9 cellular contexts compared by ENCODE assay signal in the genomic region with DNA sequence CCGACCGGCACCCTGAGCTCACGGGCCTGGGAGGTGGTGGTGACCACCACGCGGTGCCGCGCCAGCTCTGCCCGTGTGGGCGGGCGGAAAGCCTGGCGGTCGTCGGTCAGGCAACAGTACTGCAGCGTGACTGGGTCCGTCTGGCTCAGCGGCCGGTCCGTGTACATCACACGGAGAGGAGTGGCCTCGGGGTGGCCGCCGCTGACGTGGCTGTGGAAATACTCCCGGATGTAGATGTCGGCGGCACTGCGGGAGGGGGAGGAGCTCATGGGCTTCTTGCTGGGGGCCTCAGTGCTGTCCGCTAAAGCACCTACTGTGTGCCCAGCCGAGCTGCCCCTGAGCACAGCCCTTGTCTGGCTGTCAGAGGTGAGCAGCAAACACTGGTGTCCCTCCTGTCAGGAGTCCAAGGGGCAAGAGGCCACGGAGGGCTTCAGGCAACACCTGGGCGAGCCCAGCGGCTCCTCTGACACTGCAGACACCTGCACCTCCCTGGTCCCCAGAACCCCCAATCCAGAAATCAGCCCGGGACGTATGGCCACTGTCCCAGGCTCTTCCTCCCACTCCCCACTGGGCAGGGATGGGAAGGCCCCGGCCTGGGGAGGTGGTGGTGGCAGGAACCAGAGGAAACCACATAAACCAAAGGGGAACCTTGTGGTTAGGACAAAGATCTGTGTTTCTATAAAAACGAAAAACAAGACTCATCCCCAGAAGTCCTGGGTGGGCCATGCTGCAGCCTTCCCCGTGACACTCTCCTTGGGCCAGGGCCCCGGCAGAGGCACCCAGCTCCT. TPM values are rescaled to one million over a fixed set of nuclear protein-coding genes. Genes with fewer than 3 reads are reported as not detected.
DNase-seq lines count a peak whose midpoint lies in the region; FAIRE-seq and TF ChIP-seq lines count a peak whose summit lies in the region.
"Had no signal": no experiment of that assay in that cellular context is flagged by ENCODE, and none has a peak within 500 bp of the region (broad histone marks: within the 10 kb centered on the region; RNA-seq: fewer than 3 reads in every experiment).

No MANE protein-coding gene starts in this region.

- no peak for TF ChIP-seq CTCF in endodermal cell (conservative IDR thresholded peaks at IDR 0.05)

- whole genome bisulfite sequencing in endodermal cell (ENCODE audit: insufficient coverage in 1 of 2, insufficient read length in 1 of 2), 2 experiments: 95 to 96% methylated on average over 34 to 38 of the region's 38 CpGs

- no peaks in the 10 kb centered on the region for H3K27me3 Mint-ChIP-seq in endodermal cell (ENCODE audit: insufficient read depth)

- H3K9me3 Mint-ChIP-seq in endodermal cell: no peaks in the 10 kb centered on the region

- no peak overlapping the region for H3K27ac ChIP-seq in endodermal cell (ENCODE audit: low read depth, low read length)
- H3K27ac ChIP-seq: SK-N-MC had no signal

- DNase-seq in activated T-cell treated with anti-CD3 and anti-CD28 coated beads for 24 hours (ENCODE audit: low read depth) (peak; percentile 18), activated T-cell treated with anti-CD3 and anti-CD28 coated beads for 4 hours (no peak), HTR-8/SVneo (ENCODE audit: insufficient read length, low spot score) (no peak), midbrain (lab: John Stamatoyannopoulos, UW) (peak; percentile 18), endodermal cell (no peak), OCI-M2 (lab: John Stamatoyannopoulos, UW; ENCODE audit: unreplicated experiment) (no peak), iPS-NIHi7 (ENCODE audit: extremely low spot score) (no peak)
- peak; percentile 58 for DNase-seq in activated CD8-positive, alpha-beta memory T cell treated with anti-CD3 and anti-CD28 coated beads, Interleukin-2, amount 50 U/mL, for 4 hours

- H3K4me3 ChIP-seq in endodermal cell (ENCODE audit: low read length): no peak overlapping the region
- H3K4me3 ChIP-seq: SK-N-MC had no signal

- no peaks in the 10 kb centered on the region for H3K4me1 Mint-ChIP-seq in endodermal cell

- H3K9ac ChIP-seq in endodermal cell (ENCODE audit: extremely low read depth, low read length, poor library complexity, severe bottlenecking): no peak overlapping the region

- no peaks in the 10 kb centered on the region for H3K36me3 Mint-ChIP-seq in endodermal cell (ENCODE audit: low read depth)

- H3K4me3 Mint-ChIP-seq in endodermal cell: no peak overlapping the region

- peak; percentile 52 for FAIRE-seq in HTR-8/SVneo (lab: Jason Lieb, UNC)

- H3K9me3 ChIP-seq in endodermal cell (ENCODE audit: control insufficient read depth, low read length): no peaks in the 10 kb centered on the region

- H3K36me3 ChIP-seq in endodermal cell (ENCODE audit: control insufficient read depth, insufficient read depth, low read length): no peaks in the 10 kb centered on the region

- no peaks in the 10 kb centered on the region for H3K4me1 ChIP-seq in endodermal cell (ENCODE audit: control insufficient read depth, insufficient read depth, low read length)

- no peak overlapping the region for H3K27ac Mint-ChIP-seq in endodermal cell

- no peaks in the 10 kb centered on the region for H3K27me3 ChIP-seq in endodermal cell (ENCODE audit: control insufficient read depth, insufficient read depth, low read length, poor library complexity, severe bottlenecking)

RNA-seq across cellular contexts. Expression of a gene that starts 6.5 kb away (rescaled TPM):
- 10 to 100 TPM; 34.5 to 37.0 TPM for total RNA-seq in endodermal cell
- 15.5 TPM for polyA plus RNA-seq in endodermal cell (2013, experiment 1 of 2)
- polyA plus RNA-seq in endodermal cell (2013, experiment 2 of 2): 14.7 TPM

RNA-seq across cellular contexts. Expression of a gene that starts 13.6 kb away (rescaled TPM):
- total RNA-seq in endodermal cell: 1 to 10 TPM; 1.8 to 2.4 TPM
- polyA plus RNA-seq in endodermal cell (2013, experiment 1 of 2): 5.2 TPM
- polyA plus RNA-seq in endodermal cell (2013, experiment 2 of 2): 5.2 TPM

RNA-seq across cellular contexts. Expression of a gene that starts 20.0 kb away (rescaled TPM):
- total RNA-seq in endodermal cell: not detected
- not detected for polyA plus RNA-seq in endodermal cell (2013, experiment 1 of 2)
- polyA plus RNA-seq in endodermal cell (2013, experiment 2 of 2): not detected

RNA-seq across cellular contexts. Expression of a gene that starts 30.4 kb away (rescaled TPM):
- total RNA-seq in endodermal cell: under 1 TPM in 1 of 2 donors, not detected in 1; 0.22 TPM
- not detected for polyA plus RNA-seq in endodermal cell (2013, experiment 1 of 2)
- polyA plus RNA-seq in endodermal cell (2013, experiment 2 of 2): not detected

RNA-seq across cellular contexts. Expression of a gene that starts 47.0 kb away (rescaled TPM):
- total RNA-seq in endodermal cell: 100 to 1,000 TPM; 247 to 296 TPM
- 318 TPM for polyA plus RNA-seq in endodermal cell (2013, experiment 1 of 2)
- 282 TPM for polyA plus RNA-seq in endodermal cell (2013, experiment 2 of 2)

Comparison
In these comparisons a context has a peak if more than half of its experiments do, and no peak if none do; other contexts are left out.
1. DNase-seq: peak in activated T-cell treated with anti-CD3 and anti-CD28 coated beads for 24 hours (single experiment), activated CD8-positive, alpha-beta memory T cell treated with anti-CD3 and anti-CD28 coated beads, Interleukin-2, amount 50 U/mL, for 4 hours (single experiment) and midbrain (single experiment); none in activated T-cell treated with anti-CD3 and anti-CD28 coated beads for 4 hours (single experiment), HTR-8/SVneo (single experiment), endodermal cell (single experiment), OCI-M2 (single experiment) and iPS-NIHi7 (single experiment).